1 cellular context compared by ENCODE assay signal in the genomic region with DNA sequence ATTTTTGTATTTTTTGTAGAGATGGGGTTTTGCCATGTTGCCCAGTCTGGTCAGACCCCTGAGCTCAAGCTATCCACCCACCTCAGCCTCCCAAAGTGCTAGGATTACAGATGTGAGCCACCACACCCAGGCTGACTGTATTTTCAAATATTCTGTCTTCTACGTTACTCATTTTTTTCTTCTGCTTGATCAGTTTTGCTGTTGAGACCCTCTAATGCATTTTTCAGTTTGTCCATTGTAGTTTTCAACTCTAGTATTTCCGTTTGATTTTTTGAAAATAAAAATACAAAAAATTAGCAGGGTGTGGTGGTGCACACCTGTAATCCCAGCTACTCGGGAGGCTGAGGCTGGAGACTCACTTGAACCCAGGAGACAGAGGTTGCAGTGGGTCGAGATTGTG. TPM values are rescaled to one million over a fixed set of nuclear protein-coding genes. Genes with fewer than 3 reads are reported as not detected.
"Had no signal": no experiment of that assay in that cellular context is flagged by ENCODE, and none has a peak within 500 bp of the region (broad histone marks: within the 10 kb centered on the region; RNA-seq: fewer than 3 reads in every experiment).

No MANE protein-coding gene starts in this region.

RNA-seq across cellular contexts. Expression of a gene that starts 10.5 kb away (rescaled TPM):
- total RNA-seq: epithelial cell of proximal tubule had no signal
